1 cellular context compared by ENCODE assay signal in the genomic region with DNA sequence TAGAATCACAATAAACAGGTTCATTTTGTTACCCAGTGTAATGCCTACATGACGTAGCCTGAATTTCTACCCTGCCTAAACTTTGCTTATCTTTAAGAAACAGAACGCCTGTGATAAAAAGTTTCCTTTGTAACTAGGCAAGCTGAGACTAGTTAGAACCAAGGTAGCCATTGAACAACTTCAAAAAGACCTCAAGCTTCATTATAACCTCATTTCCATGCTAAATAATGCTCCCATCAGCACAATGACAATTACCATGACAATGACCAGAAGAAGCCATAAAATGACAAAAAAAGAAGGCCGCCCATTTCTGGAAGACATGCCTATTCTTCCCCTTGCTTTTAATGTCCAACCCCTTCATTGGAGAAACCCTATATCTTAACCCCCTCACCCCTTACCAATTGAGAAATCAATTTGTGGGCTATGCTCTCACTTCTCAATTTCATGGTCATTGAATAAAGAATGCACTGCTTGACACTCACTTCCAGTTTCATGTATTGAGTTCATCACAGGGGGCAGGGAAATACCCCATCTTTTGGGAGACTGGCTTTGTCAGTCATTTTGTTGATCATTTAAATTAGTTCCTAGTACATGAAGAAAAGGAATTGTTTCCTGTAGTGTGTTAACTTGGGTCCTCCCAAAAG.
TF ChIP-seq lines count a peak whose summit lies in the region.

No MANE protein-coding gene starts in this region.

TF ChIP-seq in GM12878, 131 proteins besides CTCF, POLR2A, EP300 and RAD21 (continued from another document):
- TF ChIP-seq CREB1 (IDR thresholded peaks at IDR 0.05; ENCODE audit: low read depth) (no peak; the same call in 1 of the 2 replicates), ZNF687 (IDR thresholded peaks at IDR 0.05) (no peak), E2F8 (IDR thresholded peaks at IDR 0.05; ENCODE audit: low read depth, partially characterized antibody) (no peak)
TF ChIP-seq in GM12878: peak in this region for 34.
